10 cellular contexts compared by ENCODE assay signal in genomic region chr15:53713218-53713617, GRCh38. TPM values are rescaled to one million over a fixed set of nuclear protein-coding genes. Genes with fewer than 3 reads are reported as not detected.
"Had no signal": no experiment of that assay in that cellular context is flagged by ENCODE, and none has a peak within 500 bp of the region (broad histone marks: within the 10 kb centered on the region; RNA-seq: fewer than 3 reads in every experiment).

No MANE protein-coding gene starts in this region.

- H3K4me3 Mint-ChIP-seq: GM23338, H9, HFFc6 had no signal

- DNase-seq: GM23248, GOT3, H7, H9, HCEC 1CT, HFFc6 had no signal

- H3K27ac Mint-ChIP-seq: GM23338, H9, HFFc6 had no signal

- H3K9me3 Mint-ChIP-seq: GM23338, H9 had no signal

- ATAC-seq: GM23338, HCT116 had no signal

- H3K4me1 Mint-ChIP-seq: GM23338 had no signal

- FAIRE-seq: H1, H54 had no signal

RNA-seq across cellular contexts. Expression of gene WDR72, which starts 46.2 kb away (rescaled TPM):
- total RNA-seq: GM23248, HFFc6 had no signal
